1 cellular context compared by ENCODE assay signal in the genomic region with DNA sequence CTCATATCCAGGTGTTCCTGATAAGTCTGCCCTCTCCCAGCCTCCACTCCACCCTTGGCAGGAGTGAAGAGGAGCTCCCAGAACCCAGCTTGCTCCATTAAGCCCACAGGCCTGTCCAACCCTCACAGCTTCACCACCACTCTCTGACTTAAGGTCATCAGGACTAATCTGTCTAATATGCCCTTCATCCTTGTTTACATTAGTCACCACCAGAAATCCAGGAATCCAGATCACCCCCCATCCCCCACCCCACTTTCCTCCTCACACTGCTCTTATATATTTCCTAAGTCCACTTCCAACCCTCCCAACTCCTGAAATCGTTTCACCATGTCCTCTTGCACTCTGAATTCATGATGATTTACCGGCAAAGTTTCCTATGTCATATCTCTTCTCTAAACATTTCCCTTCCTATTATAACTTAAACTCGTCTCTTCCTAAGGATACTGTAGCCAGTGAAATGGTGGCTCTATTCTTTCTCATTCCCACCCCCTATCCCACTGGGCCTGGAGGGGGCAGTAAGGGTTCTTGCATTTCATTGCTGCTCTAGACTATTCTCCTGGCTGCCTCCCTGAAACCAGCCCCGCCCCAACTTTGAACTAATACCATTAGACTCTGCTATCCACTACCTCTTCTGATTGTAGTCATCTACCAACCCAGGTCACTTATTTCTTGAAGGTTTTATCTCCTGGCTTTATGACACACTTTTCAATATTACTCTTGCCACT.
TF ChIP-seq lines count a peak whose summit lies in the region.

No MANE protein-coding gene starts in this region.

TF ChIP-seq in GM23338, 12 proteins besides CTCF, POLR2A, EP300 and RAD21 (continued from another document):
- TF ChIP-seq EZH2 (IDR thresholded peaks at IDR 0.05; ENCODE audit: low read depth, unreplicated experiment) (no peak), STAT1 (IDR thresholded peaks at IDR 0.05; ENCODE audit: unreplicated experiment) (no peak), ZNF114 (CRISPR knock-in tag; IDR thresholded peaks at IDR 0.05) (no peak), EZH2phosphoT487 (IDR thresholded peaks at IDR 0.05; ENCODE audit: unreplicated experiment) (no peak), CREB1 (CRISPR knock-in tag; IDR thresholded peaks at IDR 0.05; ENCODE audit: low read depth) (no peak), POLR2AphosphoS5 (IDR thresholded peaks at IDR 0.05; ENCODE audit: low read depth) (no peak), ZNF331 (CRISPR knock-in tag; IDR thresholded peaks at IDR 0.05; ENCODE audit: low read depth) (no peak), REST (IDR thresholded peaks at IDR 0.05; ENCODE audit: unreplicated experiment) (no peak)
- TF ChIP-seq, protein P1, sequence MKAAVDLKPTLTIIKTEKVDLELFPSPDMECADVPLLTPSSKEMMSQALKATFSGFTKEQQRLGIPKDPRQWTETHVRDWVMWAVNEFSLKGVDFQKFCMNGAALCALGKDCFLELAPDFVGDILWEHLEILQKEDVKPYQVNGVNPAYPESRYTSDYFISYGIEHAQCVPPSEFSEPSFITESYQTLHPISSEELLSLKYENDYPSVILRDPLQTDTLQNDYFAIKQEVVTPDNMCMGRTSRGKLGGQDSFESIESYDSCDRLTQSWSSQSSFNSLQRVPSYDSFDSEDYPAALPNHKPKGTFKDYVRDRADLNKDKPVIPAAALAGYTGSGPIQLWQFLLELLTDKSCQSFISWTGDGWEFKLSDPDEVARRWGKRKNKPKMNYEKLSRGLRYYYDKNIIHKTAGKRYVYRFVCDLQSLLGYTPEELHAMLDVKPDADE (IDR thresholded peaks at IDR 0.05) = no peak
- TF ChIP-seq, protein P2, sequence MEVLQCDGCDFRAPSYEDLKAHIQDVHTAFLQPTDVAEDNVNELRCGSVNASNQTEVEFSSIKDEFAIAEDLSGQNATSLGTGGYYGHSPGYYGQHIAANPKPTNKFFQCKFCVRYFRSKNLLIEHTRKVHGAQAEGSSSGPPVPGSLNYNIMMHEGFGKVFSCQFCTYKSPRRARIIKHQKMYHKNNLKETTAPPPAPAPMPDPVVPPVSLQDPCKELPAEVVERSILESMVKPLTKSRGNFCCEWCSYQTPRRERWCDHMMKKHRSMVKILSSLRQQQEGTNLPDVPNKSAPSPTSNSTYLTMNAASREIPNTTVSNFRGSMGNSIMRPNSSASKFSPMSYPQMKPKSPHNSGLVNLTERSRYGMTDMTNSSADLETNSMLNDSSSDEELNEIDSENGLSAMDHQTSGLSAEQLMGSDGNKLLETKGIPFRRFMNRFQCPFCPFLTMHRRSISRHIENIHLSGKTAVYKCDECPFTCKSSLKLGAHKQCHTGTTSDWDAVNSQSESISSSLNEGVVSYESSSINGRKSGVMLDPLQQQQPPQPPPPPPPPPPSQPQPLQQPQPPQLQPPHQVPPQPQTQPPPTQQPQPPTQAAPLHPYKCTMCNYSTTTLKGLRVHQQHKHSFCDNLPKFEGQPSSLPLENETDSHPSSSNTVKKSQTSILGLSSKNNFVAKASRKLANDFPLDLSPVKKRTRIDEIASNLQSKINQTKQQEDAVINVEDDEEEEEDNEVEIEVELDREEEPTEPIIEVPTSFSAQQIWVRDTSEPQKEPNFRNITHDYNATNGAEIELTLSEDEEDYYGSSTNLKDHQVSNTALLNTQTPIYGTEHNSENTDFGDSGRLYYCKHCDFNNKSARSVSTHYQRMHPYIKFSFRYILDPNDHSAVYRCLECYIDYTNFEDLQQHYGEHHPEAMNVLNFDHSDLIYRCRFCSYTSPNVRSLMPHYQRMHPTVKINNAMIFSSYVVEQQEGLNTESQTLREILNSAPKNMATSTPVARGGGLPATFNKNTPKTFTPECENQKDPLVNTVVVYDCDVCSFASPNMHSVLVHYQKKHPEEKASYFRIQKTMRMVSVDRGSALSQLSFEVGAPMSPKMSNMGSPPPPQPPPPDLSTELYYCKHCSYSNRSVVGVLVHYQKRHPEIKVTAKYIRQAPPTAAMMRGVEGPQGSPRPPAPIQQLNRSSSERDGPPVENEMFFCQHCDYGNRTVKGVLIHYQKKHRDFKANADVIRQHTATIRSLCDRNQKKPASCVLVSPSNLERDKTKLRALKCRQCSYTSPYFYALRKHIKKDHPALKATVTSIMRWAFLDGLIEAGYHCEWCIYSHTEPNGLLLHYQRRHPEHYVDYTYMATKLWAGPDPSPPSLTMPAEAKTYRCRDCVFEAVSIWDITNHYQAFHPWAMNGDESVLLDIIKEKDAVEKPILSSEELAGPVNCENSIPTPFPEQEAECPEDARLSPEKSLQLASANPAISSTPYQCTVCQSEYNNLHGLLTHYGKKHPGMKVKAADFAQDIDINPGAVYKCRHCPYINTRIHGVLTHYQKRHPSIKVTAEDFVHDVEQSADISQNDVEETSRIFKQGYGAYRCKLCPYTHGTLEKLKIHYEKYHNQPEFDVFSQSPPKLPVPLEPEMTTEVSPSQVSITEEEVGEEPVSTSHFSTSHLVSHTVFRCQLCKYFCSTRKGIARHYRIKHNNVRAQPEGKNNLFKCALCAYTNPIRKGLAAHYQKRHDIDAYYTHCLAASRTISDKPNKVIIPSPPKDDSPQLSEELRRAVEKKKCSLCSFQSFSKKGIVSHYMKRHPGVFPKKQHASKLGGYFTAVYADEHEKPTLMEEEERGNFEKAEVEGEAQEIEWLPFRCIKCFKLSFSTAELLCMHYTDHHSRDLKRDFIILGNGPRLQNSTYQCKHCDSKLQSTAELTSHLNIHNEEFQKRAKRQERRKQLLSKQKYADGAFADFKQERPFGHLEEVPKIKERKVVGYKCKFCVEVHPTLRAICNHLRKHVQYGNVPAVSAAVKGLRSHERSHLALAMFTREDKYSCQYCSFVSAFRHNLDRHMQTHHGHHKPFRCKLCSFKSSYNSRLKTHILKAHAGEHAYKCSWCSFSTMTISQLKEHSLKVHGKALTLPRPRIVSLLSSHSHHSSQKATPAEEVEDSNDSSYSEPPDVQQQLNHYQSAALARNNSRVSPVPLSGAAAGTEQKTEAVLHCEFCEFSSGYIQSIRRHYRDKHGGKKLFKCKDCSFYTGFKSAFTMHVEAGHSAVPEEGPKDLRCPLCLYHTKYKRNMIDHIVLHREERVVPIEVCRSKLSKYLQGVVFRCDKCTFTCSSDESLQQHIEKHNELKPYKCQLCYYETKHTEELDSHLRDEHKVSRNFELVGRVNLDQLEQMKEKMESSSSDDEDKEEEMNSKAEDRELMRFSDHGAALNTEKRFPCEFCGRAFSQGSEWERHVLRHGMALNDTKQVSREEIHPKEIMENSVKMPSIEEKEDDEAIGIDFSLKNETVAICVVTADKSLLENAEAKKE (CRISPR knock-in tag; IDR thresholded peaks at IDR 0.05) = no peak
